9 cellular contexts compared by ENCODE assay signal in the genomic region with DNA sequence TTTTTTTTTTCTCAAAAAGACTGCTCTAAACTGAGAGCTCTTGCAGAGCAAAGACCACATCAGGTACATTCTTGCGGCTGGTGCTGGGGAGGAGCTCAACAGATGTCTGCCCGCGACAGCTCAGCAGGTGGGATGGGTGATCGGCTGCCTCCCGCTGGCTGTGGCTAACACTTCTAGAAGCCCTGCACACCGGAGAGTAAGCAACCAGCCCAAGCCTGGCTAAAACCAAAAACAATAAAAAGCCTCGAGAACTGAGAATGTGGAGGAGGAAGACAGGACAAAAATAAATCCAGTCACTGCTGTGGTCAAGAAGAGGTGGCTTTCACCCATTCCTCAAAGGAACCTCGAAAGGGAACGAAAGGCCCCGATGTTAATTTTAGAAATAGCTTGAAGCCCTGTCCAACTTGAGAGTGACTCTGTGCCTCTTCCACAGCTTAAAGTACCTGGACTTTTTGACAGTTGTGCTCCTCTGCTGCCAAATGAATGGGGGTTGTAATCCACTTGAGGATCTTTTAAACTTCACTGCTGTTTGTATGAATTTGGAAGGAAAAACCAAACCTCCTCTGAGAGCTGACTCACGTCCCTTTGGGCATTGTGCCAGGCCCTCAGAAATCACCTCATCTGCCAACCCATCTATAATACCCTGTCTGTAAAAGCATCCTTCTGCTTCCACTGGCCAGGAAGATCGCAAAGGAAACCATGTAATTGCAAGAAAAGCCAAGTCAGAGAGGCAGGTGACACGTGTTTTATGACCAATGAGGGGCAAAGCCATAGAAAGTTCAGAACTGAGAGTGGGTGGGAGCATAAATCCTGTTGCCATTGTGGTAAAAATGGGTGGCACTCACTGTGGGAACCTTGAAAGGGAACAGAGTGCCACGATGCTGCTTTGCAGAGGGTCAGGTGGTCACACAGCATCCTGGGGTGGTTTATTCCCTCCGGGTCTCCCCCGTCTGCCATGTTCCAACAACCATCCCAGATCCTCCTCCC.
A peak's percentile ranks its signal among the peaks of the same experiment; 100 is the strongest.
DNase-seq lines count a peak whose midpoint lies in the region; ATAC-seq and TF ChIP-seq lines count a peak whose summit lies in the region.
"Had no signal": no experiment of that assay in that cellular context is flagged by ENCODE, and none has a peak within 500 bp of the region (broad histone marks: within the 10 kb centered on the region; RNA-seq: fewer than 3 reads in every experiment).

No MANE protein-coding gene starts in this region.

- H3K27ac ChIP-seq in cingulate gyrus (ENCODE audit: low read depth, low read length) = peak overlapping the region; percentile 39
- H3K27ac ChIP-seq: pancreas had no signal

- peak; percentile 42 for TF ChIP-seq CTCF in GM10266 (IDR thresholded peaks at IDR 0.05; ENCODE audit: control insufficient read depth, insufficient read depth, low read depth, missing control alignments)

- DNase-seq in GM10266 (ENCODE audit: extremely low spot score) (peak; percentile 81), NAMALWA (ENCODE audit: low spot score) (peak; percentile 71), cerebellum (ENCODE audit: low spot score) (no peak), NCI-H2029 treated with DMSO at 0.1 percent for 48 hours (lab: John Stamatoyannopoulos, UW) (no peak)
- DNase-seq in activated CD4-positive, alpha-beta T cell treated with anti-CD3 and anti-CD28 coated beads for 1 hour = peak; percentile 71
- peak; percentile 49 to 69 (median 62) for DNase-seq in stimulated activated CD4-positive, alpha-beta T cell treated with anti-CD3 and anti-CD28 coated beads, TNF-alpha, amount 100 ng/mL, for 4 hours (ENCODE audit: low read depth in 3 of 3)
- DNase-seq: pancreas had no signal

- ATAC-seq in GM21825 (IDR thresholded peaks at IDR 0.05; ENCODE audit: unreplicated experiment) = peak; percentile 68

Comparison
In these comparisons a context has a peak if more than half of its experiments do, and no peak if none do; other contexts are left out.
1. DNase-seq: peak in GM10266 (single experiment), NAMALWA (single experiment), activated CD4-positive, alpha-beta T cell treated with anti-CD3 and anti-CD28 coated beads for 1 hour (single experiment) and stimulated activated CD4-positive, alpha-beta T cell treated with anti-CD3 and anti-CD28 coated beads, TNF-alpha, amount 100 ng/mL, for 4 hours (3 of 3); none in cerebellum (single experiment) and NCI-H2029 treated with DMSO at 0.1 percent for 48 hours (single experiment).